In the genomic region with DNA sequence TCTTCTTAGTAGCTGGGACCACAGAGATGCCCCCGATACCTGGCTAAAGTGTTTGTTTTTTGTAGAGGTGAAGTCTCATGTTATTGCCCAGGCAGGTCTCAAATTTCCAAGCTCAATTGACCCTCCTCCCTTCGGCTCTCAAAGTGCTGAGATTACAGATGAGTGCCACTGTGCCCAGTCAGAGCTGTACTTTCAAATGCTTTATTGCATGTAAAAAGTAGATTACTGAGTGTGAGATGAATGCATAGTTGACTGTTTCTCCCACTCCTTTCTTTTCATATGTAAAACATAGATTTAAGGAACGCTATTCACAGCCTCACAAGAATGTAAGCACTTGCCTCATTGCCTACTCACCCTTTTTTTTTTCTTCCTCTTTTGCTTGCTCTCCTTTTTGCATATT, we compare ENCODE assay signal across 17 cellular contexts.
DNase-seq lines count a peak whose midpoint lies in the region; ATAC-seq lines count a peak whose summit lies in the region.
"Had no signal": no experiment of that assay in that cellular context is flagged by ENCODE, and none has a peak within 500 bp of the region (broad histone marks: within the 10 kb centered on the region; RNA-seq: fewer than 3 reads in every experiment).

No MANE protein-coding gene starts in this region.

- no peaks in the 10 kb centered on the region for H3K79me2 ChIP-seq in Karpas-422 (ENCODE audit: low read length)

- H3K9ac ChIP-seq in Karpas-422 (ENCODE audit: low read length), result 0 out of 2 replicates have a peak overlapping the region, but pooled peaks have one; percentile 13
- H3K9ac ChIP-seq in iPS-18a (ENCODE audit: low read length), result no peak overlapping the region
- H3K9ac ChIP-seq: BLaER1 had no signal

- no peaks in the 10 kb centered on the region for H3K27me3 ChIP-seq in Karpas-422 (ENCODE audit: low read length)
- H3K27me3 ChIP-seq in iPS-18a (ENCODE audit: control insufficient read depth, insufficient read depth, low read length), result no peaks in the 10 kb centered on the region
- H3K27me3 ChIP-seq: BLaER1 had no signal

- H3K36me3 ChIP-seq in Karpas-422 (ENCODE audit: insufficient read depth, low read length), result no peaks in the 10 kb centered on the region
- no peaks in the 10 kb centered on the region for H3K36me3 ChIP-seq in iPS-18a (ENCODE audit: control insufficient read depth, low read depth, low read length)
- H3K36me3 ChIP-seq: BLaER1 had no signal

- no peaks in the 10 kb centered on the region for H4K20me1 ChIP-seq in Karpas-422 (ENCODE audit: insufficient read depth, low read depth, low read length)
- H4K20me1 ChIP-seq: BLaER1 had no signal

- H3K4me1 ChIP-seq in Karpas-422 (ENCODE audit: low read length) (peaks cover 34% of the 10 kb centered on the region), iPS-18a (ENCODE audit: control insufficient read depth, low read depth, low read length) (peaks cover 32% of the 10 kb centered on the region)
- H3K4me1 ChIP-seq: BLaER1 had no signal

- H3K4me2 ChIP-seq in Karpas-422 (ENCODE audit: low read depth, low read length, poor library complexity, severe bottlenecking), result peak overlapping the region; percentile 67
- H3K4me2 ChIP-seq: BLaER1 had no signal

- H3K4me3 ChIP-seq in Karpas-422 (ENCODE audit: low read length) (peak overlapping the region; percentile 55), iPS-18a (ENCODE audit: low read length) (peak overlapping the region; percentile 35)
- H3K4me3 ChIP-seq: BLaER1, SK-N-MC had no signal

- no peaks in the 10 kb centered on the region for H3K9me3 ChIP-seq in Karpas-422 (ENCODE audit: low read length)
- H3K9me3 ChIP-seq in iPS-18a (ENCODE audit: control insufficient read depth, low read depth, low read length), result no peaks in the 10 kb centered on the region
- H3K9me3 ChIP-seq: BLaER1 had no signal

- DNase-seq in ELF-1 (ENCODE audit: low read depth, low spot score) (peak; percentile 39), Karpas-422 (peak; percentile 82), SIG-M5 treated with dmso at 0.1 percent for 504 hours (lab: John Stamatoyannopoulos, UW; ENCODE audit: unreplicated experiment) (peak; percentile 17), amniotic stem cell (lab: John Stamatoyannopoulos, UW) (no peak), NCI-H1694 treated with DMSO at 0.1 percent for 48 hours (lab: John Stamatoyannopoulos, UW) (no peak), SW 1271 (lab: John Stamatoyannopoulos, UW) (no peak)
- DNase-seq: 8988T; CD8-positive, alpha-beta memory T cell; DMS 273 treated with DMSO at 0.1 percent for 48 hours; KBM-7; NCI-H1105; NCI-H187 treated with DMSO at 0.1 percent for 48 hours; NCI-H2171 treated with DMSO at 0.1 percent for 48 hours had no signal

- H3K27ac ChIP-seq in Karpas-422 (ENCODE audit: low read length) (peak overlapping the region; percentile 71), iPS-18a (ENCODE audit: low read length) (peak overlapping the region; percentile 47)
- H3K27ac ChIP-seq: BLaER1, SK-N-MC had no signal

- peak overlapping the region; percentile 96; the same call in 1 of the 2 replicates for H2AFZ ChIP-seq in Karpas-422 (ENCODE audit: low read length)

- ATAC-seq in GM21381 (IDR thresholded peaks at IDR 0.05; ENCODE audit: unreplicated experiment), result no peak

- 0 out of 2 replicates have a peak, but pooled peaks cover 6% of the 10 kb centered on the region for H3K9me2 ChIP-seq in Karpas-422 (replicated peaks; ENCODE audit: insufficient read depth, low read length)

Comparison
In these comparisons a context has a peak if more than half of its experiments do, and no peak if none do; other contexts are left out.
1. DNase-seq: peak in ELF-1 (single experiment), Karpas-422 (single experiment) and SIG-M5 treated with dmso at 0.1 percent for 504 hours (single experiment); none in amniotic stem cell (single experiment), NCI-H1694 treated with DMSO at 0.1 percent for 48 hours (single experiment) and SW 1271 (0 of 2).